ENCODE assay signal across 8 cellular contexts in the genomic region with DNA sequence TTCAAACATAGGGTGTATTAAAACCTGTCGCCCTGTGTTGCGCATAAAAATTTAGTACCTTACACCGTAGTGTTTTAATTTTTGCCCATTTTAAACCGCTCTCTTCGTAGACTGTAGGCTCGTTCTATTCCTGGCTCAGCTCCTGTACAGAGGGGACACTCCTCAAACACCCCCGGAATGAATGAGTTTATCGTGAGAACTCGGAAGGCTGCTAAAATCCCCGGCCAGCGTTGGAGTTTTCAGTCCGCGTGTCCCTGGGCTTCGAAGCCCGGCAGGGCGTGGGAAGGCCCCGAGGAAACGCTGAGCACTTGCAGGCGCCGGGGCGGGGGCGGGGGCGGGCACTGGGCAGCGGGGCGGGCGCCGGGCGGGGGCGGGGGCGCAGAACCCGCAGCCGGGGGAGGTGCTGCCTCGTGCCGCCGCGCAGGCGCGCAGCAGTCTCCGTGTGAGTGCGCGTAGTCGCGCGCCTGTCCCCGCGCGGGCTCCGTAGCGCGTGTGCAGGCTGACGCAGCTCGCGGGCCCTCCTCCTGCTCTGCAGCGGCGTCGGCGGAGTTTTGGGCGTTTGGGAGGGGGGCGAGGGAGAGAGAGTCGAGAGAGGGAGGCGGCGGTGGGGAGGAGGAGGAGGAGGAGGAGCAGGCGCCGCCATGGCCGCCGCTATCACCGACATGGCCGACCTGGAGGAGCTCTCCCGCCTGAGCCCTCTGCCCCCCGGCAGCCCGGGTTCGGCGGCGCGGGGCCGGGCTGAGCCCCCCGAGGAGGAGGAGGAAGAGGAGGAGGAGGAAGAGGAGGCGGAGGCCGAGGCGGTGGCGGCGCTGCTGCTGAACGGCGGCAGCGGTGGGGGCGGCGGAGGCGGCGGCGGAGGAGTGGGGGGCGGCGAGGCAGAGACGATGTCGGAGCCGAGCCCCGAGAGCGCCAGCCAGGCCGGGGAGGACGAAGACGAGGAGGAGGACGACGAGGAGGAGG. TPM values are rescaled to one million over a fixed set of nuclear protein-coding genes. Genes with fewer than 3 reads are reported as not detected.
DNase-seq lines count a peak whose midpoint lies in the region; ATAC-seq and TF ChIP-seq lines count a peak whose summit lies in the region.

A gene with protein sequence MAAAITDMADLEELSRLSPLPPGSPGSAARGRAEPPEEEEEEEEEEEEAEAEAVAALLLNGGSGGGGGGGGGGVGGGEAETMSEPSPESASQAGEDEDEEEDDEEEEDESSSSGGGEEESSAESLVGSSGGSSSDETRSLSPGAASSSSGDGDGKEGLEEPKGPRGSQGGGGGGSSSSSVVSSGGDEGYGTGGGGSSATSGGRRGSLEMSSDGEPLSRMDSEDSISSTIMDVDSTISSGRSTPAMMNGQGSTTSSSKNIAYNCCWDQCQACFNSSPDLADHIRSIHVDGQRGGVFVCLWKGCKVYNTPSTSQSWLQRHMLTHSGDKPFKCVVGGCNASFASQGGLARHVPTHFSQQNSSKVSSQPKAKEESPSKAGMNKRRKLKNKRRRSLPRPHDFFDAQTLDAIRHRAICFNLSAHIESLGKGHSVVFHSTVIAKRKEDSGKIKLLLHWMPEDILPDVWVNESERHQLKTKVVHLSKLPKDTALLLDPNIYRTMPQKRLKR (plus strand): TSS at position 434 of the 960 bp plus-strand sequence. CDS start 208 bp downstream, at position 642.

- H3K36me3 ChIP-seq in iPS-20b (ENCODE audit: insufficient read depth, low read depth, low read length) = peaks cover 12% of the 10 kb centered on the region; the same call in 1 of the 2 replicates

- peaks cover 28% of the 10 kb centered on the region; the same call in 1 of the 2 replicates for H3K4me1 ChIP-seq in iPS-20b (ENCODE audit: insufficient read depth, low read length)

- DNase-seq in A172 (ENCODE audit: low spot score) = peak; percentile 78
- peak; percentile 100 for DNase-seq in NCI-H2196 (lab: John Stamatoyannopoulos, UW; ENCODE audit: unreplicated experiment)
- DNase-seq in T47D (ENCODE audit: low read depth in 1 of 2, low spot score in 1 of 2) = peak; percentile 96 to 98

- no peaks in the 10 kb centered on the region for H3K9me3 ChIP-seq in iPS-20b (ENCODE audit: insufficient read depth, low read depth, low read length)

- peak; percentile 65 for TF ChIP-seq POLR2A in GM18526 (IDR thresholded peaks at IDR 0.05; ENCODE audit: extremely low read depth, insufficient read length)

- peak; percentile 76 for ATAC-seq in HG03064 (IDR thresholded peaks at IDR 0.05; ENCODE audit: low read depth, unreplicated experiment)

- H3K4me3 ChIP-seq in iPS-20b (ENCODE audit: low read length) (peak within 1 kb of the TSS; percentile 92), skin epidermis (peak within 1 kb of the TSS; percentile 80 to 100 (median 96))

- no peaks in the 10 kb centered on the region for H3K27me3 ChIP-seq in iPS-20b (ENCODE audit: insufficient read depth, low read length)

- TF ChIP-seq CTCF in VCaP (conservative IDR thresholded peaks at IDR 0.05) = no peak

- in situ Hi-C loops in T47D (cut with HindIII; ENCODE audit: low pct_unique_long_range_greater_than_20kb, low sequenced_read_pairs) = no loop called here

- peak within 1 kb of the TSS; percentile 79; the same call in 1 of the 2 replicates for H3K9ac ChIP-seq in iPS-20b (ENCODE audit: low read depth, low read length)

- peak within 1 kb of the TSS; percentile 92 for H3K27ac ChIP-seq in VCaP
- H3K27ac ChIP-seq in iPS-20b (ENCODE audit: low read length) = peak within 1 kb of the TSS; percentile 31
- peak within 1 kb of the TSS; percentile 42 to 99 (median 95) for H3K27ac ChIP-seq in skin epidermis

RNA-seq across cellular contexts. Expression of the gene that starts here (rescaled TPM):
- total RNA-seq in A172 (2014; rRNA removed; shearing (Covaris generic)) = 13.4 and 16.8 TPM in 2 replicates

Comparison
In these comparisons a context has a peak if more than half of its experiments do, and no peak if none do; other contexts are left out.
1. Peak in every context shown above with its lines: DNase-seq, ATAC-seq, H3K4me3 ChIP-seq and H3K27ac ChIP-seq.
2. H3K27ac ChIP-seq: peak in every context shown above with its lines; median percentile 95 in skin epidermis; 92 in VCaP; 31 in iPS-20b.